13 cellular contexts compared by ENCODE assay signal in the genomic region with DNA sequence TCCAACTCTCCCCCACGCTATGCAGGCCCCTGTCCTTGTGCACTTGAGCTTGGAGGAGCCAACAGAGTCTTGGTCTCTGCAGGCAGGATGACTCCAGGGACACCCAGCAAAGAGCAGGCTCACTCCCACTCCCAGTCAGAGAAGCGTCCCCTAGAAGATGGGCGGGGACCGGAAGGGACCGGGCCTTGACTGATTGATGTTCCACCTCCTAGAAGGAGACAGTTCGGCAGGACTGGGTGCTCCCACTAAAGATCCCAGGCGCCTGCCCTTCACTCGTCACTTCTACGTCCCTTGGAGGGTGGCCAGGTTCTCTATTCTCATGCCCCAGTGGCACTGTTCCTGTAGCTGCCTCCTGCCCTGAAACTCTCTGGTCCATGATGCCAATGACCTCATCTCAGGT. TPM values are rescaled to one million over a fixed set of nuclear protein-coding genes. Genes with fewer than 3 reads are reported as not detected.
DNase-seq lines count a peak whose midpoint lies in the region; ATAC-seq, FAIRE-seq and TF ChIP-seq lines count a peak whose summit lies in the region.
"Had no signal": no experiment of that assay in that cellular context is flagged by ENCODE, and none has a peak within 500 bp of the region (broad histone marks: within the 10 kb centered on the region; RNA-seq: fewer than 3 reads in every experiment).

No MANE protein-coding gene starts in this region.

- H4K91ac ChIP-seq in H1 (replicated peaks; ENCODE audit: insufficient read length, low read length), result no peak overlapping the region

- no peak overlapping the region for H4K8ac ChIP-seq in H1 (ENCODE audit: extremely low read depth, insufficient read depth, low read length)

- 0 out of 2 replicates have a peak overlapping the region, but pooled peaks have one; percentile 39 for H2BK12ac ChIP-seq in H1 (ENCODE audit: low read depth, low read length)

- H3K4me3 ChIP-seq in SU-DHL-6 (ENCODE audit: insufficient read depth, low read length, poor library complexity, severe bottlenecking) (no peak overlapping the region), H1 (ENCODE audit: extremely low read depth in 1 of 4, insufficient read depth in 2 of 4, low read depth in 3 of 4, low read length in 4 of 4) (no peak overlapping the region)

- 86% methylated on average over 8 of the region's 9 CpGs; no CpG with 5 or more reads in 1 of the 2 experiments for WGBS in H1 (ENCODE audit: extremely low coverage in 1 of 2, insufficient coverage in 1 of 2, insufficient read length in 1 of 2, insufficient replicate concordance in 2 of 2, low coverage in 1 of 2, low lambda C conversion rate in 2 of 2, missing lambda C conversion rate in 1 of 2), 2 experiments

- no peak overlapping the region for H3K4ac ChIP-seq in H1 (replicated peaks; ENCODE audit: insufficient read length, low read depth, low read length)

- no peaks in the 10 kb centered on the region for H3K27me3 ChIP-seq in SU-DHL-6 (ENCODE audit: low read length)
- peaks cover 5 to 29% (median 22%) of the 10 kb centered on the region in 4 experiments for H3K27me3 ChIP-seq in H1 (replicated peaks in 1 of 4; ENCODE audit: control insufficient read depth in 3 of 4, extremely low read depth in 1 of 4, insufficient read depth in 3 of 4, low read length in 3 of 4)
- H3K27me3 ChIP-seq: breast epithelium had no signal

- no peak overlapping the region for H2BK5ac ChIP-seq in H1 (ENCODE audit: low read depth, low read length)

- H3K36me3 ChIP-seq in SU-DHL-6 (ENCODE audit: low read length), result no peaks in the 10 kb centered on the region
- H3K36me3 ChIP-seq in H1 (ENCODE audit: control insufficient read depth in 2 of 4, insufficient read depth in 4 of 4, low read length in 3 of 4), result no peaks in the 10 kb centered on the region
- H3K36me3 ChIP-seq: breast epithelium had no signal

- peak overlapping the region; percentile 90 for H3K4me3 Mint-ChIP-seq in activated T-cell treated with anti-CD3 and anti-CD28 coated beads, Interleukin-2, amount 50 U/mL, for 24 hours
- H3K4me3 Mint-ChIP-seq in stimulated activated effector memory CD8-positive, alpha-beta T cell treated with anti-CD3 and anti-CD28 coated beads, Interleukin-12 subunit alpha, Interleukin-12 subunit beta, amount 100 ng/mL, for 72 hours, result peak overlapping the region; percentile 100

- H3K18ac ChIP-seq in H1 (ENCODE audit: extremely low read depth, low read length), result no peak overlapping the region

- H3K9me3 ChIP-seq in SU-DHL-6 (ENCODE audit: insufficient read depth, low read length) (no peaks in the 10 kb centered on the region), H1 (ENCODE audit: insufficient read depth in 2 of 2, low read depth in 1 of 2, low read length in 1 of 2) (no peaks in the 10 kb centered on the region)
- H3K9me3 ChIP-seq: breast epithelium had no signal

- H3K79me2 ChIP-seq in SU-DHL-6 (ENCODE audit: insufficient read depth, low read length) (peaks cover 14% of the 10 kb centered on the region), H1 (ENCODE audit: control insufficient read depth in 1 of 2, insufficient read depth in 2 of 2, low read length in 2 of 2) (no peaks in the 10 kb centered on the region)

- no peaks in the 10 kb centered on the region for H3K27me3 Mint-ChIP-seq in activated T-cell treated with anti-CD3 and anti-CD28 coated beads, Interleukin-2, amount 50 U/mL, for 24 hours

- H4K20me1 ChIP-seq in SU-DHL-6 (ENCODE audit: low read depth, low read length) (no peaks in the 10 kb centered on the region), H1 (replicated peaks in 1 of 2; ENCODE audit: control insufficient read depth in 1 of 2, insufficient read depth in 2 of 2, low read length in 2 of 2) (no peaks in the 10 kb centered on the region)

- TF ChIP-seq CTCF in SU-DHL-6 (IDR thresholded peaks at IDR 0.05; ENCODE audit: insufficient read depth, low read length, poor library complexity, severe bottlenecking) (no peak), H1 (IDR thresholded peaks at IDR 0.05; ENCODE audit: control extremely low read depth in 1 of 3, insufficient read depth in 1 of 3, low read depth in 1 of 3, low read length in 3 of 3) (no peak)

- H3K14ac ChIP-seq in H1 (ENCODE audit: insufficient read length), result no peak overlapping the region

- peaks cover 7% of the 10 kb centered on the region; the same call in 1 of the 2 replicates for H3K23me2 ChIP-seq in H1 (ENCODE audit: low read depth, low read length)

- H3K4me1 ChIP-seq in H1 (replicated peaks in 1 of 4; ENCODE audit: control insufficient read depth in 3 of 4, insufficient read depth in 4 of 4, low read length in 3 of 4), result peaks cover 0 to 9% (median under 1%) of the 10 kb centered on the region in 4 experiments; a peak in 1 of 7 replicates

- no peak overlapping the region for H2BK20ac ChIP-seq in H1 (ENCODE audit: low read length)

- no peak overlapping the region for H3K27ac ChIP-seq in SU-DHL-6 (ENCODE audit: low read depth, low read length)
- no peak overlapping the region for H3K27ac ChIP-seq in H1 (ENCODE audit: low read depth, low read length)

- H3K9me3 Mint-ChIP-seq in activated T-cell treated with anti-CD3 and anti-CD28 coated beads, Interleukin-2, amount 50 U/mL, for 24 hours, result no peaks in the 10 kb centered on the region
- H3K9me3 Mint-ChIP-seq in stimulated activated effector memory CD8-positive, alpha-beta T cell treated with anti-CD3 and anti-CD28 coated beads, Interleukin-12 subunit alpha, Interleukin-12 subunit beta, amount 100 ng/mL, for 72 hours, result no peaks in the 10 kb centered on the region

- peaks cover 19% of the 10 kb centered on the region for H3F3A ChIP-seq in SU-DHL-6 (ENCODE audit: insufficient read depth)

- no peaks in the 10 kb centered on the region for H3K9me2 ChIP-seq in SU-DHL-6 (replicated peaks; ENCODE audit: insufficient read depth, low read length)

- no peak overlapping the region for H4K5ac ChIP-seq in H1 (ENCODE audit: insufficient read length, low read depth, low read length)

- no peak overlapping the region for H3K9ac ChIP-seq in SU-DHL-6 (ENCODE audit: low read length)
- no peak overlapping the region for H3K9ac ChIP-seq in H1 (replicated peaks in 1 of 4; ENCODE audit: extremely low read depth in 1 of 4, low read depth in 3 of 4, low read length in 3 of 4)

- CTCF ChIA-PET in H1 (lab: Charles Lee; ENCODE audit: partially characterized antibody), result interaction anchor here (0.8 to 1.5 kb wide), 3 partner anchors 9 to 198 kb away, joined by 3 to 4 read pairs (median 3); no protein-coding TSS in a partner anchor

- POLR2A ChIA-PET in H1 (lab: Charles Lee; ENCODE audit: partially characterized antibody), result no interaction called here

- no peak overlapping the region for H2BK15ac ChIP-seq in H1 (ENCODE audit: low read length)

- TF ChIP-seq POLR2A in H1 (IDR thresholded peaks at IDR 0.05; ENCODE audit: control extremely low read depth in 1 of 2, low read depth in 2 of 2, low read length in 2 of 2), result no peak

- H3K23ac ChIP-seq in H1 (ENCODE audit: insufficient read length), result no peak overlapping the region

- peaks cover 16% of the 10 kb centered on the region for H3K36me3 Mint-ChIP-seq in activated T-cell treated with anti-CD3 and anti-CD28 coated beads, Interleukin-2, amount 50 U/mL, for 24 hours (ENCODE audit: low read depth)
- peaks cover 14% of the 10 kb centered on the region for H3K36me3 Mint-ChIP-seq in stimulated activated effector memory CD8-positive, alpha-beta T cell treated with anti-CD3 and anti-CD28 coated beads, Interleukin-12 subunit alpha, Interleukin-12 subunit beta, amount 100 ng/mL, for 72 hours

- no peak for TF ChIP-seq EP300 in H1 (IDR thresholded peaks at IDR 0.05; ENCODE audit: borderline replicate concordance in 1 of 2, low read depth in 2 of 2, low read length in 2 of 2)

- H3K4me2 ChIP-seq in SU-DHL-6 (ENCODE audit: low read depth, low read length, poor library complexity, severe bottlenecking), result peak overlapping the region; percentile 60
- H3K4me2 ChIP-seq in H1 (ENCODE audit: insufficient read depth in 1 of 2, low read depth in 2 of 2, low read length in 2 of 2), result no peak overlapping the region; a peak in 1 of 4 replicates

- peak overlapping the region; percentile 97 for H3K27ac Mint-ChIP-seq in activated T-cell treated with anti-CD3 and anti-CD28 coated beads, Interleukin-2, amount 50 U/mL, for 24 hours
- H3K27ac Mint-ChIP-seq in stimulated activated effector memory CD8-positive, alpha-beta T cell treated with anti-CD3 and anti-CD28 coated beads, Interleukin-12 subunit alpha, Interleukin-12 subunit beta, amount 100 ng/mL, for 72 hours, result peak overlapping the region; percentile 100

- no peaks in the 10 kb centered on the region for H3K79me1 ChIP-seq in H1 (ENCODE audit: low read depth, low read length)

- H2AFZ ChIP-seq in SU-DHL-6 (ENCODE audit: low read depth, low read length, severe bottlenecking), result no peak overlapping the region
- no peak overlapping the region for H2AFZ ChIP-seq in H1 (ENCODE audit: low read length)

- H2AK5ac ChIP-seq in H1 (ENCODE audit: low read depth, low read length), result no peak overlapping the region

- TF ChIP-seq RAD21 in H1 (IDR thresholded peaks at IDR 0.05 in 1 of 2, conservative IDR thresholded peaks at IDR 0.05 in 1 of 2; ENCODE audit: low read depth in 2 of 2, low read length in 2 of 2), result no peak

- no peak for FAIRE-seq in H1 (lab: Jason Lieb, UNC)
- FAIRE-seq: TTC549 had no signal

- DNase-seq in activated T-cell treated with anti-CD3 and anti-CD28 coated beads, Interleukin-2, amount 50 U/mL, for 24 hours, result no peak
- DNase-seq in activated T-cell treated with anti-CD3 and anti-CD28 coated beads, Interleukin-2, amount 50 U/mL, for 48 hours, result no peak
- DNase-seq in H1 (ENCODE audit: low read depth in 1 of 2, low spot score in 2 of 2) (no peak), SW480 (ENCODE audit: low spot score) (no peak), T1000 (lab: John Stamatoyannopoulos, UW) (no peak)
- no peak for DNase-seq in stimulated activated effector memory CD8-positive, alpha-beta T cell treated with anti-CD3 and anti-CD28 coated beads, Interleukin-12 subunit alpha, Interleukin-12 subunit beta, amount 100 ng/mL, for 72 hours (ENCODE audit: low spot score in 2 of 2)
- DNase-seq: DMS53, NCI-H2227 treated with DMSO at 0.1 percent for 48 hours, PC-3 had no signal

- H3K4me1 Mint-ChIP-seq in activated T-cell treated with anti-CD3 and anti-CD28 coated beads, Interleukin-2, amount 50 U/mL, for 24 hours (ENCODE audit: low read depth), result peaks cover 75% of the 10 kb centered on the region
- H3K4me1 Mint-ChIP-seq in stimulated activated effector memory CD8-positive, alpha-beta T cell treated with anti-CD3 and anti-CD28 coated beads, Interleukin-12 subunit alpha, Interleukin-12 subunit beta, amount 100 ng/mL, for 72 hours, result peaks cover 57% of the 10 kb centered on the region

- no peak overlapping the region for H2BK120ac ChIP-seq in H1 (replicated peaks; ENCODE audit: low read depth, low read length)

- ATAC-seq in stimulated activated effector memory CD8-positive, alpha-beta T cell treated with anti-CD3 and anti-CD28 coated beads, Interleukin-12 subunit alpha, Interleukin-12 subunit beta, amount 100 ng/mL, for 72 hours, result no peak
- ATAC-seq in GM18873 (IDR thresholded peaks at IDR 0.05; ENCODE audit: low FRiP score, unreplicated experiment), result no peak

- H3K56ac ChIP-seq in H1 (replicated peaks; ENCODE audit: insufficient read length, low read depth, low read length), result no peak overlapping the region

RNA-seq across cellular contexts. Expression of a gene that starts 3.2 kb away (rescaled TPM):
- total RNA-seq in H1 (2021; fragmentation: NEBNext Ultra II Directional; extraction: Animal tissue kit (Norgen Biotek cat#: 25700)), result 0.33 and 1.1 TPM in 2 replicates
- 0.06 and 0.16 TPM in 2 replicates for polyA plus RNA-seq in H1 (2011; rRNA removed)
- 0.45 TPM for polyA plus RNA-seq in H1 (2011; cell fraction: cytosol; rRNA removed)
- polyA plus RNA-seq in H1 (2011; cell fraction: nucleus; rRNA removed), result 0.31 TPM
- polyA plus RNA-seq in H1 (2012, experiment 1 of 2), result 0.47 to 0.77 TPM (median 0.61 TPM) in 4 replicates
- polyA plus RNA-seq in H1 (2012, experiment 2 of 2), result not detected
- 0.65 TPM for polyA plus RNA-seq in H1 (2013, experiment 1 of 2)
- 0.42 TPM for polyA plus RNA-seq in H1 (2013, experiment 2 of 2)
- polyA minus RNA-seq in H1 (2011; rRNA and poly(A)+ RNA removed), result 0.38 TPM in 1 of 2 replicates, not detected in the other
- polyA minus RNA-seq in H1 (2011; cell fraction: cytosol; rRNA and poly(A)+ RNA removed), result not detected
- polyA minus RNA-seq in H1 (2011; cell fraction: nucleus; rRNA and poly(A)+ RNA removed), result 2.4 TPM
